In genomic region chr10:110827872-110828271, GRCh38 we compare ENCODE assay signal across 18 cellular contexts. TPM values are rescaled to one million over a fixed set of nuclear protein-coding genes. Genes with fewer than 3 reads are reported as not detected.
DNase-seq lines count a peak whose midpoint lies in the region; ATAC-seq and TF ChIP-seq lines count a peak whose summit lies in the region.
"Had no signal": no experiment of that assay in that cellular context is flagged by ENCODE, and none has a peak within 500 bp of the region (broad histone marks: within the 10 kb centered on the region; RNA-seq: fewer than 3 reads in every experiment).

No MANE protein-coding gene starts in this region.

- no peak for TF ChIP-seq CTCF in prostate gland (IDR thresholded peaks at IDR 0.05)

- WGBS in prostate gland: 26% methylated on average over 8 of the region's 8 CpGs
- 7 to 10% methylated on average over 8 of the region's 8 CpGs for WGBS in aorta, 2 donors

- peak; percentile 14 for DNase-seq in DMS 273 (lab: John Stamatoyannopoulos, UW; ENCODE audit: unreplicated experiment)
- no peak for DNase-seq in DMS 273 treated with DMSO at 0.1 percent for 48 hours (lab: John Stamatoyannopoulos, UW)
- no peak for DNase-seq in left cardiac atrium
- no peak for DNase-seq in prostate gland (ENCODE audit: low spot score)
- no peak for DNase-seq in aorta
- DNase-seq in central memory CD4-positive, alpha-beta T cell: no peak
- no peak for DNase-seq in SKM-1 (lab: John Stamatoyannopoulos, UW; ENCODE audit: unreplicated experiment)
- DNase-seq: activated B cell treated with CpG ODN at 0.5 μM for 24 hours; effector CD8-positive, alpha-beta T cell; hippocampal formation; MV-4-11; NCI-H187 treated with DMSO at 0.1 percent for 48 hours; SJCRH30; stimulated activated CD4-positive, alpha-beta T cell treated with anti-CD3 and anti-CD28 coated beads, Interleukin-2, amount 100 ng/mL, for 24 hours; T-helper 17 cell had no signal

- H3K4me3 ChIP-seq in prostate gland: no peak overlapping the region
- H3K4me3 ChIP-seq in aorta (ENCODE audit: low read length in 2 of 2): no peak overlapping the region
- H3K4me3 ChIP-seq: K562, SJCRH30 had no signal

- H3K4me1 ChIP-seq in prostate gland (replicated peaks): peaks cover 8% of the 10 kb centered on the region
- peaks cover 0 to 2% of the 10 kb centered on the region in 2 donors for H3K4me1 ChIP-seq in aorta (ENCODE audit: control insufficient read depth in 1 of 2, insufficient read depth in 2 of 2, low read length in 2 of 2)
- H3K4me1 ChIP-seq: SJCRH30 had no signal

- H3K27ac ChIP-seq in prostate gland: peak overlapping the region; percentile 65 to 86
- peak overlapping the region; percentile 38 to 93 for H3K27ac ChIP-seq in aorta (ENCODE audit: low read depth in 1 of 2, low read length in 2 of 2)
- H3K27ac ChIP-seq: 22Rv1, SJCRH30 had no signal

- intact Hi-C loops in left cardiac atrium (cut with DNase I) (no loop called here), prostate gland (cut with DNase I) (loop anchor here (5.0 kb wide), 1 partner anchor 41 kb away; no protein-coding TSS in a partner anchor), aorta (cut with DNase I) (no loop called here)

- peak; percentile 59 to 85 for ATAC-seq in left cardiac atrium
- ATAC-seq in aorta (ENCODE audit: low FRiP score): peak; percentile 81
- no peak for ATAC-seq in HG02759 (IDR thresholded peaks at IDR 0.05; ENCODE audit: unreplicated experiment)
- ATAC-seq: K562, T-helper 17 cell had no signal

- no peak for TF ChIP-seq POLR2A in prostate gland (IDR thresholded peaks at IDR 0.05)

- H3K36me3 ChIP-seq in prostate gland: no peaks in the 10 kb centered on the region
- H3K36me3 ChIP-seq in aorta (ENCODE audit: control insufficient read depth in 1 of 2, insufficient read depth in 2 of 2, low read length in 1 of 2): peaks cover 0 to 4% of the 10 kb centered on the region in 2 donors
- H3K36me3 ChIP-seq: SJCRH30 had no signal

- H3K9me3 ChIP-seq in prostate gland (no peaks in the 10 kb centered on the region), aorta (ENCODE audit: control insufficient read depth, low read length) (no peaks in the 10 kb centered on the region)
- H3K9me3 ChIP-seq: SJCRH30 had no signal

- H3K27me3 ChIP-seq in prostate gland (replicated peaks; ENCODE audit: insufficient read depth) (no peaks in the 10 kb centered on the region), aorta (ENCODE audit: control insufficient read depth in 1 of 2, insufficient read depth in 2 of 2, low read length in 1 of 2) (no peaks in the 10 kb centered on the region)
- H3K27me3 ChIP-seq: SJCRH30 had no signal

RNA-seq across cellular contexts. Expression of gene PDCD4, which starts 43.9 kb away (rescaled TPM):
- total RNA-seq in left cardiac atrium (10 to 100 TPM; 46.7 to 71.2 TPM), prostate gland (100 to 1,000 TPM; 104 to 120 TPM), aorta (100 to 1,000 TPM in 1 of 2 donors, 10 to 100 TPM in 1; 67.5 to 124 TPM)
- 10 to 100 TPM; 46.6 to 89.7 TPM for polyA plus RNA-seq in aorta
